Comparison of ENCODE assay signal across 1 cellular context in genomic region chr17:82458130-82458884, GRCh38.
TF ChIP-seq lines count a peak whose summit lies in the region.

Gene NARF, plus strand, starts transcription at chr17:82458741. Its CDS starts 63 bp downstream, at chr17:82458804.

TF ChIP-seq in HepG2, 621 proteins besides CTCF, POLR2A, EP300 and RAD21 (continued from another document and continues in another):
- TF ChIP-seq KIAA2018 (CRISPR knock-in tag; IDR thresholded peaks at IDR 0.05; ENCODE audit: borderline replicate concordance) (0 out of 2 replicates have a peak, but pooled peaks have one; percentile 28), PHF8 (CRISPR knock-in tag; IDR thresholded peaks at IDR 0.05) (peak; percentile 95), ZNF660 (CRISPR knock-in tag; IDR thresholded peaks at IDR 0.05; ENCODE audit: borderline replicate concordance, low read depth) (no peak), CHD4 (IDR thresholded peaks at IDR 0.05; ENCODE audit: borderline replicate concordance, low read length) (no peak), ZNF644 (CRISPR knock-in tag; IDR thresholded peaks at IDR 0.05; ENCODE audit: low read depth) (no peak), FOXK2 (IDR thresholded peaks at IDR 0.05) (peak; percentile 83), ZNF282 (IDR thresholded peaks at IDR 0.05; ENCODE audit: partially characterized antibody) (no peak), PLSCR1 (CRISPR knock-in tag; IDR thresholded peaks at IDR 0.05; ENCODE audit: borderline replicate concordance) (no peak), TEAD3 (CRISPR knock-in tag; optimal IDR thresholded peaks at IDR 0.05; ENCODE audit: borderline replicate concordance) (peak; percentile 24), RFXAP (CRISPR knock-in tag; IDR thresholded peaks at IDR 0.05; ENCODE audit: borderline replicate concordance) (peak; percentile 86; the same call in 1 of the 2 replicates), TERF1 (CRISPR knock-in tag; IDR thresholded peaks at IDR 0.05) (no peak), ZNF567 (CRISPR knock-in tag; IDR thresholded peaks at IDR 0.05; ENCODE audit: borderline replicate concordance) (peak; percentile 51; the same call in 1 of the 2 replicates), SRF (IDR thresholded peaks at IDR 0.05; ENCODE audit: low read depth, low read length) (no peak), MED1 (CRISPR knock-in tag; IDR thresholded peaks at IDR 0.05) (peak; percentile 74), BATF2 (CRISPR knock-in tag; IDR thresholded peaks at IDR 0.05) (peak; percentile 55; the same call in 1 of the 2 replicates), ZNF569 (CRISPR knock-in tag; IDR thresholded peaks at IDR 0.05; ENCODE audit: borderline replicate concordance) (no peak), ETV5 (CRISPR knock-in tag; IDR thresholded peaks at IDR 0.05; ENCODE audit: borderline replicate concordance) (peak; percentile 73), SMYD3 (CRISPR knock-in tag; IDR thresholded peaks at IDR 0.05) (peak; percentile 36; the same call in 1 of the 2 replicates), YEATS4 (CRISPR knock-in tag; IDR thresholded peaks at IDR 0.05; ENCODE audit: borderline replicate concordance) (peak; percentile 100), RELA (CRISPR knock-in tag; IDR thresholded peaks at IDR 0.05) (peak; percentile 68; the same call in 1 of the 2 replicates), PRMT3 (CRISPR knock-in tag; IDR thresholded peaks at IDR 0.05; ENCODE audit: borderline replicate concordance, low read depth) (no peak; the same call in 1 of the 2 replicates), ZNF34 (CRISPR knock-in tag; IDR thresholded peaks at IDR 0.05; ENCODE audit: borderline replicate concordance) (peak; percentile 98), ZNF781 (CRISPR knock-in tag; IDR thresholded peaks at IDR 0.05; ENCODE audit: borderline replicate concordance, not compliant biosample characterization) (no peak), ISX (CRISPR knock-in tag; conservative IDR thresholded peaks at IDR 0.05) (no peak), ZNF180 (CRISPR knock-in tag; IDR thresholded peaks at IDR 0.05; ENCODE audit: borderline replicate concordance, low read depth) (peak; percentile 75; the same call in 1 of the 2 replicates), ZNF441 (CRISPR knock-in tag; IDR thresholded peaks at IDR 0.05; ENCODE audit: borderline replicate concordance) (peak; percentile 85; the same call in 1 of the 2 replicates), PHF20 (CRISPR knock-in tag; IDR thresholded peaks at IDR 0.05) (peak; percentile 86), ZNF205 (CRISPR knock-in tag; IDR thresholded peaks at IDR 0.05) (peak; percentile 84; the same call in 1 of the 2 replicates), ZBTB20 (CRISPR knock-in tag; IDR thresholded peaks at IDR 0.05; ENCODE audit: borderline replicate concordance, low read depth) (no peak; the same call in 1 of the 2 replicates), HMG20B (CRISPR knock-in tag; conservative IDR thresholded peaks at IDR 0.05) (no peak), GLMP (CRISPR knock-in tag; IDR thresholded peaks at IDR 0.05; ENCODE audit: borderline replicate concordance) (peak; percentile 41; the same call in 1 of the 2 replicates), KDM5A (IDR thresholded peaks at IDR 0.05; ENCODE audit: borderline replicate concordance, low read length) (peak; percentile 78)
- TF ChIP-seq, protein P1, sequence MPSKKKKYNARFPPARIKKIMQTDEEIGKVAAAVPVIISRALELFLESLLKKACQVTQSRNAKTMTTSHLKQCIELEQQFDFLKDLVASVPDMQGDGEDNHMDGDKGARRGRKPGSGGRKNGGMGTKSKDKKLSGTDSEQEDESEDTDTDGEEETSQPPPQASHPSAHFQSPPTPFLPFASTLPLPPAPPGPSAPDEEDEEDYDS (CRISPR knock-in tag; IDR thresholded peaks at IDR 0.05), result peak; percentile 99
- TF ChIP-seq, protein P2, sequence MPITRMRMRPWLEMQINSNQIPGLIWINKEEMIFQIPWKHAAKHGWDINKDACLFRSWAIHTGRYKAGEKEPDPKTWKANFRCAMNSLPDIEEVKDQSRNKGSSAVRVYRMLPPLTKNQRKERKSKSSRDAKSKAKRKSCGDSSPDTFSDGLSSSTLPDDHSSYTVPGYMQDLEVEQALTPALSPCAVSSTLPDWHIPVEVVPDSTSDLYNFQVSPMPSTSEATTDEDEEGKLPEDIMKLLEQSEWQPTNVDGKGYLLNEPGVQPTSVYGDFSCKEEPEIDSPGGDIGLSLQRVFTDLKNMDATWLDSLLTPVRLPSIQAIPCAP (CRISPR knock-in tag; IDR thresholded peaks at IDR 0.05; ENCODE audit: low read depth), result peak; percentile 88; the same call in 1 of the 2 replicates
- TF ChIP-seq, protein P3, sequence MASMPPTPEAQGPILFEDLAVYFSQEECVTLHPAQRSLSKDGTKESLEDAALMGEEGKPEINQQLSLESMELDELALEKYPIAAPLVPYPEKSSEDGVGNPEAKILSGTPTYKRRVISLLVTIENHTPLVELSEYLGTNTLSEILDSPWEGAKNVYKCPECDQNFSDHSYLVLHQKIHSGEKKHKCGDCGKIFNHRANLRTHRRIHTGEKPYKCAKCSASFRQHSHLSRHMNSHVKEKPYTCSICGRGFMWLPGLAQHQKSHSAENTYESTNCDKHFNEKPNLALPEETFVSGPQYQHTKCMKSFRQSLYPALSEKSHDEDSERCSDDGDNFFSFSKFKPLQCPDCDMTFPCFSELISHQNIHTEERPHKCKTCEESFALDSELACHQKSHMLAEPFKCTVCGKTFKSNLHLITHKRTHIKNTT (CRISPR knock-in tag; IDR thresholded peaks at IDR 0.05), result no peak
- TF ChIP-seq, protein P4, sequence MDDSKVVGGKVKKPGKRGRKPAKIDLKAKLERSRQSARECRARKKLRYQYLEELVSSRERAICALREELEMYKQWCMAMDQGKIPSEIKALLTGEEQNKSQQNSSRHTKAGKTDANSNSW (CRISPR knock-in tag; IDR thresholded peaks at IDR 0.05; ENCODE audit: borderline replicate concordance), result 0 out of 2 replicates have a peak, but pooled peaks have one; percentile 27
- TF ChIP-seq, protein P5, sequence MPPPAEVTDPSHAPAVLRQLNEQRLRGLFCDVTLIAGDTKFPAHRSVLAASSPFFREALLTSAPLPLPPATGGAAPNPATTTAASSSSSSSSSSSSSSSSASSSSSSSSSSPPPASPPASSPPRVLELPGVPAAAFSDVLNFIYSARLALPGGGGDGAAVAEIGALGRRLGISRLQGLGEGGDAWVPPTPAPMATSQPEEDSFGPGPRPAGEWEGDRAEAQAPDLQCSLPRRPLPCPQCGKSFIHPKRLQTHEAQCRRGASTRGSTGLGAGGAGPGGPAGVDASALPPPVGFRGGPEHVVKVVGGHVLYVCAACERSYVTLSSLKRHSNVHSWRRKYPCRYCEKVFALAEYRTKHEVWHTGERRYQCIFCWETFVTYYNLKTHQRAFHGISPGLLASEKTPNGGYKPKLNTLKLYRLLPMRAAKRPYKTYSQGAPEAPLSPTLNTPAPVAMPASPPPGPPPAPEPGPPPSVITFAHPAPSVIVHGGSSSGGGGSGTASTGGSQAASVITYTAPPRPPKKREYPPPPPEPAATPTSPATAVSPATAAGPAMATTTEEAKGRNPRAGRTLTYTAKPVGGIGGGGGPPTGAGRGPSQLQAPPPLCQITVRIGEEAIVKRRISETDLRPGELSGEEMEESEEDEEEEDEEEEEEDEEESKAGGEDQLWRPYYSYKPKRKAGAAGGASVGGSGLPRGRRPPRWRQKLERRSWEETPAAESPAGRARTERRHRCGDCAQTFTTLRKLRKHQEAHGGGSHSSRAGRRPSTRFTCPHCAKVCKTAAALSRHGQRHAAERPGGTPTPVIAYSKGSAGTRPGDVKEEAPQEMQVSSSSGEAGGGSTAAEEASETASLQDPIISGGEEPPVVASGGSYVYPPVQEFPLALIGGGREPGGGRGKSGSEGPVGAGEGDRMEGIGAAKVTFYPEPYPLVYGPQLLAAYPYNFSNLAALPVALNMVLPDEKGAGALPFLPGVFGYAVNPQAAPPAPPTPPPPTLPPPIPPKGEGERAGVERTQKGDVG (CRISPR knock-in tag; IDR thresholded peaks at IDR 0.05; ENCODE audit: borderline replicate concordance), result peak; percentile 93
